In genomic region chr1:100556925-100557605, GRCh38 we compare ENCODE assay signal across 2 cellular contexts.
TF ChIP-seq lines count a peak whose summit lies in the region.

No MANE protein-coding gene starts in this region.

TF ChIP-seq in HepG2, 621 proteins besides CTCF, POLR2A, EP300 and RAD21:
- TF ChIP-seq ZNF644 (CRISPR knock-in tag; IDR thresholded peaks at IDR 0.05; ENCODE audit: low read depth): peak; percentile 76; the same call in 1 of the 2 replicates
- TF ChIP-seq ZNF142 (CRISPR knock-in tag; IDR thresholded peaks at IDR 0.05): no peak
- no peak for TF ChIP-seq HIC2 (CRISPR knock-in tag; IDR thresholded peaks at IDR 0.05; ENCODE audit: low read depth)
- no peak for TF ChIP-seq LBX2 (CRISPR knock-in tag; IDR thresholded peaks at IDR 0.05; ENCODE audit: borderline replicate concordance)
TF ChIP-seq in HepG2: peak in this region for 1.

TF ChIP-seq in H1, 55 proteins besides CTCF, POLR2A, EP300 and RAD21:
- TF ChIP-seq RNF2 (IDR thresholded peaks at IDR 0.05; ENCODE audit: borderline replicate concordance, low read depth, low read length, missing control alignments, poor library complexity, severe bottlenecking): no peak
- TF ChIP-seq SP2 (IDR thresholded peaks at IDR 0.05; ENCODE audit: low read length): no peak
- TF ChIP-seq CEBPB (IDR thresholded peaks at IDR 0.05; ENCODE audit: low read depth, low read length): no peak
- no peak for TF ChIP-seq RXRA (IDR thresholded peaks at IDR 0.05; ENCODE audit: insufficient read depth, low read depth, low read length)
- TF ChIP-seq KDM4A (IDR thresholded peaks at IDR 0.05; ENCODE audit: low read depth, low read length, severe bottlenecking): no peak
- no peak for TF ChIP-seq HDAC6 (IDR thresholded peaks at IDR 0.05; ENCODE audit: low read depth, low read length)
- no peak for TF ChIP-seq TBP (IDR thresholded peaks at IDR 0.05; ENCODE audit: low read depth, low read length)
- no peak for TF ChIP-seq ASH2L (IDR thresholded peaks at IDR 0.05; ENCODE audit: low read length)
- TF ChIP-seq JUND (IDR thresholded peaks at IDR 0.05; ENCODE audit: low read length): no peak
- TF ChIP-seq SUZ12 (IDR thresholded peaks at IDR 0.05; ENCODE audit: low read length): no peak
- no peak for TF ChIP-seq BCL11A (IDR thresholded peaks at IDR 0.05; ENCODE audit: low read depth in 2 of 2, low read length in 2 of 2)
- TF ChIP-seq EGR1 (IDR thresholded peaks at IDR 0.05; ENCODE audit: borderline replicate concordance, low read depth, low read length): no peak
- no peak for TF ChIP-seq SP4 (IDR thresholded peaks at IDR 0.05; ENCODE audit: low read length)
- no peak for TF ChIP-seq MAX (IDR thresholded peaks at IDR 0.05)
- TF ChIP-seq BRCA1 (IDR thresholded peaks at IDR 0.05; ENCODE audit: low read depth, low read length): no peak
- no peak for TF ChIP-seq SP1 (IDR thresholded peaks at IDR 0.05; ENCODE audit: low read depth, low read length)
- no peak for TF ChIP-seq KDM1A (IDR thresholded peaks at IDR 0.05; ENCODE audit: borderline replicate concordance, low read length)
